ENCODE assay signal across 1 cellular context in genomic region chr2:233643128-233643527, GRCh38.
TF ChIP-seq lines count a peak whose summit lies in the region.

No MANE protein-coding gene starts in this region.

TF ChIP-seq in GM12878, 131 proteins besides CTCF, POLR2A, EP300 and RAD21:
- TF ChIP-seq IKZF2 (IDR thresholded peaks at IDR 0.05) = no peak
- TF ChIP-seq ZNF384 (IDR thresholded peaks at IDR 0.05; ENCODE audit: borderline replicate concordance, low read depth, low read length) = no peak
- TF ChIP-seq E4F1 (IDR thresholded peaks at IDR 0.05; ENCODE audit: borderline replicate concordance, partially characterized antibody) = no peak
- TF ChIP-seq TCF12 (IDR thresholded peaks at IDR 0.05; ENCODE audit: low read depth, low read length) = no peak
- TF ChIP-seq POLR2AphosphoS5 (IDR thresholded peaks at IDR 0.05; ENCODE audit: low read length) = no peak
- TF ChIP-seq CEBPZ (IDR thresholded peaks at IDR 0.05; ENCODE audit: low read depth, low read length) = no peak
- no peak for TF ChIP-seq IRF3 (IDR thresholded peaks at IDR 0.05)
- no peak for TF ChIP-seq RAD51 (IDR thresholded peaks at IDR 0.05)
- no peak for TF ChIP-seq ZBTB40 (IDR thresholded peaks at IDR 0.05; ENCODE audit: borderline replicate concordance)
- no peak for TF ChIP-seq CREB1 (IDR thresholded peaks at IDR 0.05; ENCODE audit: low read depth)
